11 cellular contexts compared by ENCODE assay signal in the genomic region with DNA sequence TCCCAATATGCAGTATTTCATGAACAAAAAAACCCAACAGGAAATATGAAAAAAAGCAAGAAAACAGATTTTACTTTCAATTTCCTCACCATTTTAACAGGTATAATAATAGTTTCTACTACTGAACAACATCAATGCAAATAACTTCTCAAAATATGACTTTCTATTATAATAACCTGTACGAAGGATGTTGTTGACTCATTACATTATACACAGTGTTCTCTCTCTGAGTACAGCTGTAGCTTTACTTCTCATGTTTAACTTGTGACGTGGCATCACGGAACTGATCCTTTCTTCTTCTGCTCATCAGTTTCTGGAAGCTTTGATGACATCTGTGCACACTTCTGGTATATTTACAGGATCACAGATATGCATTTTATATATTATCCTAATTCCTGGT.
A peak's percentile ranks its signal among the peaks of the same experiment; 100 is the strongest.
DNase-seq lines count a peak whose midpoint lies in the region; ATAC-seq, FAIRE-seq and TF ChIP-seq lines count a peak whose summit lies in the region.
"Had no signal": no experiment of that assay in that cellular context is flagged by ENCODE, and none has a peak within 500 bp of the region (broad histone marks: within the 10 kb centered on the region; RNA-seq: fewer than 3 reads in every experiment).

No MANE protein-coding gene starts in this region.

- no peaks in the 10 kb centered on the region for H3K27me3 ChIP-seq in OCI-LY3 (ENCODE audit: low read depth, low read length)

- ATAC-seq in GM18499 (IDR thresholded peaks at IDR 0.05; ENCODE audit: insufficient read depth, unreplicated experiment): peak; percentile 94
- peak; percentile 89 for ATAC-seq in GM19438 (IDR thresholded peaks at IDR 0.05; ENCODE audit: low read depth, unreplicated experiment)
- peak; percentile 98 for ATAC-seq in HG02938 (IDR thresholded peaks at IDR 0.05; ENCODE audit: unreplicated experiment)

- no peak overlapping the region for H3K4me3 ChIP-seq in OCI-LY3 (ENCODE audit: low read length)

- no peak for DNase-seq in pons (ENCODE audit: low spot score)
- DNase-seq in D721Med (ENCODE audit: insufficient read length, low spot score): no peak
- DNase-seq in stimulated activated CD4-positive, alpha-beta T cell treated with anti-CD3 and anti-CD28 coated beads, Interleukin-2, amount 100 ng/mL, for 48 hours: no peak
- DNase-seq in globus pallidus (ENCODE audit: low spot score): no peak
- DNase-seq: activated CD4-positive, alpha-beta T cell treated with anti-CD3 and anti-CD28 coated beads for 48 hours; aorta had no signal

- no peak overlapping the region for H3K27ac ChIP-seq in OCI-LY3 (ENCODE audit: low read length)
- H3K27ac ChIP-seq: epithelial cell of prostate had no signal

- 0 out of 2 replicates have a peak overlapping the region, but pooled peaks have one; percentile 18 for H3K4me2 ChIP-seq in OCI-LY3 (ENCODE audit: low read length)

- no peak for TF ChIP-seq CTCF in OCI-LY3 (IDR thresholded peaks at IDR 0.05; ENCODE audit: low read depth, low read length)
- TF ChIP-seq CTCF in D721Med (IDR thresholded peaks at IDR 0.05; ENCODE audit: insufficient read depth, missing control alignments): no peak

- H4K20me1 ChIP-seq in OCI-LY3 (ENCODE audit: insufficient read depth, low read length): no peaks in the 10 kb centered on the region

- peaks cover 10% of the 10 kb centered on the region for H3K4me1 ChIP-seq in OCI-LY3 (ENCODE audit: low read length)

- H3K9ac ChIP-seq in OCI-LY3 (ENCODE audit: low read length): no peak overlapping the region

- no peak overlapping the region for H2AFZ ChIP-seq in OCI-LY3 (ENCODE audit: low read depth, low read length)

- H3K36me3 ChIP-seq in OCI-LY3 (replicated peaks; ENCODE audit: low read depth, low read length): peaks cover 11% of the 10 kb centered on the region

- no peaks in the 10 kb centered on the region for H3K9me3 ChIP-seq in OCI-LY3 (ENCODE audit: insufficient read depth, low read length)

- no peak for FAIRE-seq in D721Med (lab: Jason Lieb, UNC)

- H3K79me2 ChIP-seq in OCI-LY3 (ENCODE audit: low read length): no peaks in the 10 kb centered on the region
